Comparison of ENCODE assay signal across 14 cellular contexts in the genomic region with DNA sequence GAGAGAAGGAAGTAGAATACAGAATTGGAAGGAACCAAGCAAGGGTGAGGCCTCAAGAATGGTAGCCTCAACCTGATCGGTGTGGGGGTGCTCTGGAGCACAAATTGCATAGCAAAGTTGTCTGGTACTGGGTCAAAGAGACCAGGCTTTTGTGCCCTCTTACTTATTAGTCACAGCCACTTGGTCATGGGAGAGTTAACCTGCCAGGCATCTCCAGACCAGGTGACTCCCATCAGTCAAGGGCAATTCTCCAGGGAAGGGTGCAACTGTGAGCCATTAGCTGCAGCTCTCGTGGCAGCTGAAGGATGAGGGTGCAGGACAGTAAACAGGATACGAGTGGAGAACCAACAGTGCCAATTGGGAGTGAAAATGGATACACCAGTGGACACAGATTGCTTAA. TPM values are rescaled to one million over a fixed set of nuclear protein-coding genes. Genes with fewer than 3 reads are reported as not detected.
"Had no signal": no experiment of that assay in that cellular context is flagged by ENCODE, and none has a peak within 500 bp of the region (broad histone marks: within the 10 kb centered on the region; RNA-seq: fewer than 3 reads in every experiment).

No MANE protein-coding gene starts in this region.

- H3K36me3 Mint-ChIP-seq: activated naive CD8-positive, alpha-beta T cell treated with anti-CD3 and anti-CD28 coated beads, Interleukin-2, amount 10 ng/mL, durations not matched to agents 7 days and 5 days; natural killer cell treated with Interleukin-12 subunit alpha and Interleukin-12 subunit beta and Interleukin-15 and Interleukin-18, amount 100 ng/mL, for 72 hours; type B pancreatic cell had no signal

- H3K4me3 Mint-ChIP-seq: activated naive CD8-positive, alpha-beta T cell treated with anti-CD3 and anti-CD28 coated beads, Interleukin-2, amount 10 ng/mL, durations not matched to agents 7 days and 5 days; natural killer cell treated with Interleukin-12 subunit alpha and Interleukin-12 subunit beta and Interleukin-15 and Interleukin-18, amount 100 ng/mL, for 72 hours; type B pancreatic cell had no signal

- ATAC-seq: mucosa of descending colon; natural killer cell treated with Interleukin-12 subunit alpha and Interleukin-12 subunit beta and Interleukin-15 and Interleukin-18, amount 100 ng/mL, for 72 hours had no signal

- H3K27ac Mint-ChIP-seq: activated naive CD8-positive, alpha-beta T cell treated with anti-CD3 and anti-CD28 coated beads, Interleukin-2, amount 10 ng/mL, durations not matched to agents 7 days and 5 days; natural killer cell treated with Interleukin-12 subunit alpha and Interleukin-12 subunit beta and Interleukin-15 and Interleukin-18, amount 100 ng/mL, for 72 hours; type B pancreatic cell had no signal

- H3K4me1 Mint-ChIP-seq: activated naive CD8-positive, alpha-beta T cell treated with anti-CD3 and anti-CD28 coated beads, Interleukin-2, amount 10 ng/mL, durations not matched to agents 7 days and 5 days had no signal

- H3K9me3 Mint-ChIP-seq: natural killer cell treated with Interleukin-12 subunit alpha and Interleukin-12 subunit beta and Interleukin-15 and Interleukin-18, amount 100 ng/mL, for 72 hours; type B pancreatic cell had no signal

- H3K27me3 Mint-ChIP-seq: activated naive CD8-positive, alpha-beta T cell treated with anti-CD3 and anti-CD28 coated beads, Interleukin-2, amount 10 ng/mL, durations not matched to agents 7 days and 5 days; type B pancreatic cell had no signal

- DNase-seq: activated CD4-positive, alpha-beta T cell treated with anti-CD3 and anti-CD28 coated beads, Interleukin-2, amount 50 U/mL, for 48 hours; activated CD4-positive, CD25-positive, alpha-beta regulatory T cell treated with anti-CD3 and anti-CD28 coated beads, Interleukin-2, amount 50 U/mL, for 72 hours; activated gamma-delta T cell treated with Interleukin-2 at 50 U/mL for 16 hours; activated naive CD8-positive, alpha-beta T cell treated with anti-CD3 and anti-CD28 coated beads, Interleukin-2, amount 10 ng/mL, durations not matched to agents 7 days and 5 days; activated T-cell treated with anti-CD3 and anti-CD28 coated beads, Interleukin-2, amount 50 U/mL, for 48 hours; anterior cingulate cortex; left cardiac atrium; mucosa of descending colon; sigmoid colon; stimulated activated CD4-positive, alpha-beta T cell treated with anti-CD3 and anti-CD28 coated beads, Interleukin-12 subunit alpha, Interleukin-12 subunit beta, amount 100 ng/mL, for 4 hours; stimulated activated naive CD4-positive, alpha-beta T cell; substantia nigra had no signal

RNA-seq across cellular contexts. Expression of gene PLCB4, which starts 47.7 kb away (rescaled TPM):
- total RNA-seq: activated naive CD8-positive, alpha-beta T cell treated with anti-CD3 and anti-CD28 coated beads, Interleukin-2, amount 10 ng/mL, durations not matched to agents 7 days and 5 days; natural killer cell treated with Interleukin-12 subunit alpha and Interleukin-12 subunit beta and Interleukin-15 and Interleukin-18, amount 100 ng/mL, for 72 hours had no signal
